8 cellular contexts compared by ENCODE assay signal in the genomic region with DNA sequence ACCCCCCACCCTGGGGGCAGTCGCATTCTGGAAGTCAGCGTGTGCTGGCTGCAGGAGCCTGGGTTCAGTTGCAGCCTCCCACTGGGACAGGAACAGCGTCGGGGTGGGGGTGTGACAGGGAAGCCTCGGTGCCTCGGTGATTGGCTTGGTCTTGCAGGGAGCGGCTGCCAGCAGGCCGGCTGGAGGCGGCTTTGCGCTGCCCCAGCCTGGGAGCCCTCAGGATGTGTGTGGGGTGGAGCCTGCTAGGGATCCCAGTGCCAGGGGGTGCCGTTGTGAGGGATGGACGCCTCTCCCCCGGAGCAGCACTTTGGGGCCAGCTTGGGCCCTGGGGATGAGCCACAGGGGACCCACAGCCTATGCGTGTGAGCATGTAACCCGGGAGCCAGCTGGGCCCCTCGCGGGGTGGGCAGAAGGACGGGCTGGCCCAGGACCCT.
DNase-seq lines count a peak whose midpoint lies in the region; ATAC-seq lines count a peak whose summit lies in the region.

No MANE protein-coding gene starts in this region.

- CTCF ChIA-PET in activated CD4-positive, alpha-beta T cell treated with anti-CD3 and anti-CD28 coated beads for 36 hours (lab: Charles Lee), result interaction anchor here (0.8 kb wide), 1 partner anchor 15 kb away, joined by 3 read pairs; no protein-coding TSS in a partner anchor

- intact Hi-C loops in activated CD4-positive, alpha-beta T cell treated with anti-CD3 and anti-CD28 coated beads for 36 hours (cut with DNase I, micrococcal nuclease), result no loop called here
- intact Hi-C loops in left ventricle myocardium superior (cut with micrococcal nuclease), result no loop called here

- peak overlapping the region; percentile 25 for H3K27ac Mint-ChIP-seq in activated CD4-positive, alpha-beta T cell treated with anti-CD3 and anti-CD28 coated beads for 36 hours

- POLR2A ChIA-PET in activated CD4-positive, alpha-beta T cell treated with anti-CD3 and anti-CD28 coated beads for 36 hours (lab: Charles Lee), result interaction anchor here (0.7 kb wide), 1 partner anchor 14 kb away, joined by 3 read pairs; no protein-coding TSS in a partner anchor

- peaks cover 17% of the 10 kb centered on the region for H3K4me1 Mint-ChIP-seq in activated CD4-positive, alpha-beta T cell treated with anti-CD3 and anti-CD28 coated beads for 36 hours

- DNase-seq in activated CD4-positive, alpha-beta T cell treated with anti-CD3 and anti-CD28 coated beads for 36 hours, result no peak
- DNase-seq in activated CD4-positive, alpha-beta T cell treated with anti-CD3 and anti-CD28 coated beads for 4 hours, result no peak
- DNase-seq in amygdala (lab: John Stamatoyannopoulos, UW), result peak in 33 of 56 donors; percentile 20 to 75 (median 49)
- peak; percentile 82 for DNase-seq in left ventricle myocardium superior
- DNase-seq in pons (ENCODE audit: low spot score), result peak; percentile 75
- DNase-seq in foreskin melanocyte, result no peak

- no peak for ATAC-seq in activated CD4-positive, alpha-beta T cell treated with anti-CD3 and anti-CD28 coated beads for 36 hours
- ATAC-seq in left ventricle myocardium superior (peak; percentile 72), HG02852 (IDR thresholded peaks at IDR 0.05; ENCODE audit: unreplicated experiment) (no peak), GM18907 (IDR thresholded peaks at IDR 0.05; ENCODE audit: unreplicated experiment) (no peak)

- no peaks in the 10 kb centered on the region for H3K27me3 Mint-ChIP-seq in activated CD4-positive, alpha-beta T cell treated with anti-CD3 and anti-CD28 coated beads for 36 hours

- H3K4me3 Mint-ChIP-seq in activated CD4-positive, alpha-beta T cell treated with anti-CD3 and anti-CD28 coated beads for 36 hours, result no peak overlapping the region

- no peaks in the 10 kb centered on the region for H3K9me3 Mint-ChIP-seq in activated CD4-positive, alpha-beta T cell treated with anti-CD3 and anti-CD28 coated beads for 36 hours (ENCODE audit: low read depth)

- no peaks in the 10 kb centered on the region for H3K36me3 Mint-ChIP-seq in activated CD4-positive, alpha-beta T cell treated with anti-CD3 and anti-CD28 coated beads for 36 hours (ENCODE audit: low read depth)

Comparison
In these comparisons a context has a peak if more than half of its experiments do, and no peak if none do; other contexts are left out.
1. DNase-seq: peak in amygdala (33 of 56), left ventricle myocardium superior (single experiment) and pons (single experiment); none in activated CD4-positive, alpha-beta T cell treated with anti-CD3 and anti-CD28 coated beads for 36 hours (single experiment), activated CD4-positive, alpha-beta T cell treated with anti-CD3 and anti-CD28 coated beads for 4 hours (0 of 2) and foreskin melanocyte (single experiment).